ENCODE assay signal across 15 cellular contexts in genomic region chr4:136687118-136687517, GRCh38.
A peak's percentile ranks its signal among the peaks of the same experiment; 100 is the strongest.
DNase-seq lines count a peak whose midpoint lies in the region; ATAC-seq and TF ChIP-seq lines count a peak whose summit lies in the region.
"Had no signal": no experiment of that assay in that cellular context is flagged by ENCODE, and none has a peak within 500 bp of the region (broad histone marks: within the 10 kb centered on the region; RNA-seq: fewer than 3 reads in every experiment).

No MANE protein-coding gene starts in this region.

- peak overlapping the region; percentile 70 for H3K4ac ChIP-seq in mesendoderm (ENCODE audit: low read depth, low read length)

- ATAC-seq in upper lobe of right lung (no peak), Right ventricle myocardium inferior (no peak)
- ATAC-seq: activated T-cell treated with anti-CD3 and anti-CD28 coated beads, Interleukin-2, amount 50 U/mL, for 4 hours; sciatic nerve had no signal

- H3K4me1 ChIP-seq in mesendoderm (ENCODE audit: control insufficient read depth, low read depth, low read length) (peaks cover 4% of the 10 kb centered on the region), upper lobe of right lung (no peaks in the 10 kb centered on the region)
- H3K4me1 ChIP-seq: esophagus muscularis mucosa had no signal

- H2BK120ac ChIP-seq in mesendoderm (ENCODE audit: low read depth, low read length), result no peak overlapping the region

- peak; percentile 18 for TF ChIP-seq CTCF in GM12864 (IDR thresholded peaks at IDR 0.05; ENCODE audit: low read depth, low read length, missing control alignments)
- peak; percentile 17; the same call in 1 of the 2 replicates for TF ChIP-seq CTCF in LNCAP (IDR thresholded peaks at IDR 0.05)
- TF ChIP-seq CTCF in upper lobe of right lung (IDR thresholded peaks at IDR 0.05), result no peak

- no peak for DNase-seq in GM12864 (ENCODE audit: low read depth)
- peak; percentile 10 for DNase-seq in amniotic epithelial cell (ENCODE audit: low read depth)
- peak; percentile 23 for DNase-seq in mesendoderm
- DNase-seq in occipital lobe (lab: John Stamatoyannopoulos, UW), result no peak
- no peak for DNase-seq in upper lobe of right lung
- no peak for DNase-seq in Right ventricle myocardium inferior (ENCODE audit: missing footprints)
- DNase-seq: activated CD4-positive, alpha-beta T cell treated with anti-CD3 and anti-CD28 coated beads, Interleukin-2, amount 50 U/mL, for 1 hour; activated T-cell treated with anti-CD3 and anti-CD28 coated beads, Interleukin-2, amount 50 U/mL, for 4 hours; CD4-positive, alpha-beta memory T cell; NCI-H2227 treated with DMSO at 0.1 percent for 48 hours; stimulated activated naive CD4-positive, alpha-beta T cell; T-helper 2 cell had no signal

- H2AK5ac ChIP-seq in mesendoderm (ENCODE audit: low read length), result no peak overlapping the region

- no peak overlapping the region for H3K4me3 ChIP-seq in GM12864 (ENCODE audit: low read depth, low read length)
- H3K4me3 ChIP-seq in mesendoderm (ENCODE audit: low read length), result no peak overlapping the region
- no peak overlapping the region for H3K4me3 ChIP-seq in upper lobe of right lung
- H3K4me3 ChIP-seq: esophagus muscularis mucosa had no signal

- no peak overlapping the region for H3K27ac ChIP-seq in mesendoderm (ENCODE audit: low read depth, low read length)
- H3K27ac ChIP-seq in upper lobe of right lung, result no peak overlapping the region
- H3K27ac ChIP-seq: esophagus muscularis mucosa had no signal

- no peaks in the 10 kb centered on the region for H3K9me3 ChIP-seq in upper lobe of right lung
- H3K9me3 ChIP-seq: esophagus muscularis mucosa had no signal

- no CpG with 5 or more reads among the region's 6 CpGs for WGBS in mesendoderm (ENCODE audit: extremely low coverage, insufficient coverage, low lambda C conversion rate)

- H3K27me3 ChIP-seq in mesendoderm (ENCODE audit: insufficient read depth, low read length, poor library complexity) (no peaks in the 10 kb centered on the region), upper lobe of right lung (no peaks in the 10 kb centered on the region)
- H3K27me3 ChIP-seq: esophagus muscularis mucosa had no signal

- H2BK15ac ChIP-seq in mesendoderm (replicated peaks; ENCODE audit: low read depth), result no peak overlapping the region

- no peaks in the 10 kb centered on the region for H3K36me3 ChIP-seq in mesendoderm (ENCODE audit: control insufficient read depth, insufficient read depth, low read length)
- H3K36me3 ChIP-seq in upper lobe of right lung, result no peaks in the 10 kb centered on the region
- H3K36me3 ChIP-seq: esophagus muscularis mucosa had no signal

- H3K79me2 ChIP-seq in mesendoderm (ENCODE audit: control insufficient read depth, insufficient read depth, low read length), result no peaks in the 10 kb centered on the region

- peak overlapping the region; percentile 26 for H3K56ac ChIP-seq in mesendoderm (ENCODE audit: low read length)

- no peaks in the 10 kb centered on the region for H3K79me1 ChIP-seq in mesendoderm (ENCODE audit: low read length)

- H4K8ac ChIP-seq in mesendoderm (ENCODE audit: low read depth, low read length), result no peak overlapping the region

- H3K4me2 ChIP-seq in mesendoderm (ENCODE audit: low read length), result no peak overlapping the region

- H3K23ac ChIP-seq in mesendoderm (ENCODE audit: low read length), result no peak overlapping the region

- no peak overlapping the region for H4K5ac ChIP-seq in mesendoderm (ENCODE audit: low read length)

- intact Hi-C loops in upper lobe of right lung (cut with DNase I) (no loop called here), Right ventricle myocardium inferior (cut with DNase I) (no loop called here)

- no peak overlapping the region for H3K9ac ChIP-seq in mesendoderm (ENCODE audit: low read length)

- peak overlapping the region; percentile 27 for H2BK5ac ChIP-seq in mesendoderm (ENCODE audit: low read length)

- H3K18ac ChIP-seq in mesendoderm (ENCODE audit: low read length), result no peak overlapping the region

Comparison
In these comparisons a context has a peak if more than half of its experiments do, and no peak if none do; other contexts are left out.
1. DNase-seq: peak in amniotic epithelial cell (single experiment) and mesendoderm (single experiment); none in GM12864 (single experiment), occipital lobe (single experiment), upper lobe of right lung (single experiment) and Right ventricle myocardium inferior (single experiment).